In genomic region chr3:132034097-132034485, GRCh38 we compare ENCODE assay signal across 13 cellular contexts. TPM values are rescaled to one million over a fixed set of nuclear protein-coding genes. Genes with fewer than 3 reads are reported as not detected.
DNase-seq lines count a peak whose midpoint lies in the region; ATAC-seq, FAIRE-seq and TF ChIP-seq lines count a peak whose summit lies in the region.
"Had no signal": no experiment of that assay in that cellular context is flagged by ENCODE, and none has a peak within 500 bp of the region (broad histone marks: within the 10 kb centered on the region; RNA-seq: fewer than 3 reads in every experiment).

No MANE protein-coding gene starts in this region.

- peak overlapping the region; percentile 23; the same call in 1 of the 2 replicates for H3K4me2 ChIP-seq in GM12878 (ENCODE audit: control insufficient read depth, insufficient read depth)

- no peaks in the 10 kb centered on the region for H3K9me3 Mint-ChIP-seq in activated naive CD4-positive, alpha-beta T cell treated with anti-CD3 and anti-CD28 coated beads, Interleukin-2, amount 50 U/mL, for 24 hours
- no peaks in the 10 kb centered on the region for H3K9me3 Mint-ChIP-seq in type B pancreatic cell

- RAD21 ChIA-PET in GM12878 (lab: Charles Lee; ENCODE audit: unreplicated experiment): interaction anchor here (2.0 kb wide), 1 partner anchor 238 kb away, joined by 14 read pairs; no protein-coding TSS in a partner anchor

- H3K9ac ChIP-seq in GM12878 (ENCODE audit: control insufficient read depth, insufficient read depth, low read length): no peak overlapping the region

- 7% methylated on average over 13 of the region's 14 CpGs for WGBS in GM12878 (ENCODE audit: insufficient coverage, insufficient replicate concordance, low lambda C conversion rate, missing lambda C conversion rate)

- peaks cover 63% of the 10 kb centered on the region for H3K27me3 Mint-ChIP-seq in activated naive CD4-positive, alpha-beta T cell treated with anti-CD3 and anti-CD28 coated beads, Interleukin-2, amount 50 U/mL, for 24 hours
- H3K27me3 Mint-ChIP-seq in type B pancreatic cell: peaks cover 83% of the 10 kb centered on the region

- SMC1A ChIA-PET in GM12878 (lab: Charles Lee; ENCODE audit: uncharacterized antibody, unreplicated experiment): interaction anchor here (1.1 kb wide), 1 partner anchor 319 kb away, joined by 4 read pairs; no protein-coding TSS in a partner anchor

- H3K4me1 ChIP-seq in GM12878 (ENCODE audit: control insufficient read depth, insufficient read depth, low read length) (no peaks in the 10 kb centered on the region), lower lobe of right lung (peaks cover 12% of the 10 kb centered on the region)
- H3K4me1 ChIP-seq: colonic mucosa had no signal

- POLR2A ChIA-PET in GM12878 (lab: Charles Lee): no interaction called here

- peak overlapping the region; percentile 40 for H3K4me3 Mint-ChIP-seq in activated naive CD4-positive, alpha-beta T cell treated with anti-CD3 and anti-CD28 coated beads, Interleukin-2, amount 50 U/mL, for 24 hours
- H3K4me3 Mint-ChIP-seq in type B pancreatic cell: peak overlapping the region; percentile 86

- H3K27ac ChIP-seq in GM12878 (ENCODE audit: control insufficient read depth, insufficient read depth) (no peak overlapping the region), lower lobe of right lung (no peak overlapping the region)
- H3K27ac ChIP-seq: colonic mucosa had no signal

- H3K36me3 ChIP-seq in GM12878 (ENCODE audit: control insufficient read depth in 2 of 2, insufficient read depth in 2 of 2, low read length in 1 of 2) (no peaks in the 10 kb centered on the region), lower lobe of right lung (no peaks in the 10 kb centered on the region)
- H3K36me3 ChIP-seq: colonic mucosa had no signal

- H3K4me3 ChIP-seq in GM12878 (no peak overlapping the region), lower lobe of right lung (peak overlapping the region; percentile 12)
- H3K4me3 ChIP-seq: colonic mucosa had no signal

- TF ChIP-seq EP300 in GM12878 (IDR thresholded peaks at IDR 0.05; ENCODE audit: borderline replicate concordance in 1 of 2, control insufficient read depth in 1 of 2, low read depth in 2 of 2, low read length in 2 of 2): no peak

- no peaks in the 10 kb centered on the region for H3K79me2 ChIP-seq in GM12878 (ENCODE audit: control insufficient read depth, insufficient read depth, low read length)

- CTCF ChIA-PET in GM12878 (lab: Yijun Ruan, JAX): interaction anchor here (0.7 to 1.2 kb wide), 5 partner anchors 9 to 485 kb away, joined by 3 to 4 read pairs (median 3); no protein-coding TSS in a partner anchor

- no peak for TF ChIP-seq CTCF in GM12878 (IDR thresholded peaks at IDR 0.05 in 2 of 3, conservative IDR thresholded peaks at IDR 0.05 in 1 of 3; ENCODE audit: control insufficient read depth in 2 of 3, extremely low read depth in 1 of 3, insufficient read depth in 1 of 3, low read depth in 3 of 3, low read length in 3 of 3)
- TF ChIP-seq CTCF in lower lobe of right lung (IDR thresholded peaks at IDR 0.05): no peak
- TF ChIP-seq CTCF in type B pancreatic cell (conservative IDR thresholded peaks at IDR 0.05): no peak

- no peak overlapping the region for H2AFZ ChIP-seq in GM12878 (ENCODE audit: control insufficient read depth, low read depth, low read length)

- TF ChIP-seq POLR2A in GM12878 (IDR thresholded peaks at IDR 0.05; ENCODE audit: low read depth, low read length): no peak

- H3K27ac Mint-ChIP-seq in activated naive CD4-positive, alpha-beta T cell treated with anti-CD3 and anti-CD28 coated beads, Interleukin-2, amount 50 U/mL, for 24 hours: no peak overlapping the region
- no peak overlapping the region for H3K27ac Mint-ChIP-seq in type B pancreatic cell
- H3K27ac Mint-ChIP-seq: activated CD4-positive, alpha-beta T cell treated with anti-CD3 and anti-CD28 coated beads for 36 hours had no signal

- no TSS peak for BruUV-seq in GM12878 (replicated peaks; lab: Mats Ljungman, UMichigan)

- no peak for TF ChIP-seq RAD21 in GM12878 (IDR thresholded peaks at IDR 0.05; ENCODE audit: insufficient read depth, low read depth, low read length)

- in situ Hi-C loops in GM12878 (cut with MboI): loop anchor here (5.0 kb wide), 2 partner anchors 242 to 482 kb away; no protein-coding TSS in a partner anchor

- DNase-seq in activated naive CD4-positive, alpha-beta T cell (lab: John Stamatoyannopoulos, UW): no peak
- DNase-seq in GM12878 (ENCODE audit: low read depth, low spot score) (no peak), lower lobe of right lung (no peak), type B pancreatic cell (ENCODE audit: extremely low spot score, unreplicated experiment) (no peak), DMS79 treated with DMSO at 0.1 percent for 48 hours (lab: John Stamatoyannopoulos, UW) (no peak), pons (ENCODE audit: low spot score) (no peak)
- DNase-seq: stimulated activated CD4-positive, alpha-beta T cell treated with anti-CD3 and anti-CD28 coated beads, Interleukin-12 subunit alpha, Interleukin-12 subunit beta, amount 100 ng/mL, for 4 hours had no signal

- H3K9me3 ChIP-seq in GM12878 (replicated peaks; ENCODE audit: control insufficient read depth, insufficient read depth, low read length) (no peaks in the 10 kb centered on the region), lower lobe of right lung (no peaks in the 10 kb centered on the region)
- H3K9me3 ChIP-seq: colonic mucosa had no signal

- H4K20me1 ChIP-seq in GM12878 (ENCODE audit: control insufficient read depth, insufficient read depth): no peaks in the 10 kb centered on the region

- intact Hi-C loops in GM12878 (cut with micrococcal nuclease; ENCODE audit: unreplicated experiment): loop anchor here (5.0 to 10.0 kb wide), 3 partner anchors 311 to 982 kb away; no protein-coding TSS in a partner anchor
- intact Hi-C loops in lower lobe of right lung (cut with DNase I): no loop called here

- H3K27me3 ChIP-seq in GM12878 (replicated peaks in 1 of 2; ENCODE audit: control insufficient read depth in 2 of 2, insufficient read depth in 2 of 2, low read length in 1 of 2): peaks cover 3 to 11% of the 10 kb centered on the region in 2 experiments
- peaks cover 47% of the 10 kb centered on the region for H3K27me3 ChIP-seq in lower lobe of right lung (ENCODE audit: low read depth)

- no peak; the same call in 2 of the 3 replicates for ATAC-seq in GM12878
- no peak for ATAC-seq in lower lobe of right lung
- ATAC-seq in HG03520 (IDR thresholded peaks at IDR 0.05; ENCODE audit: unreplicated experiment): no peak

- no peaks in the 10 kb centered on the region for H3K36me3 Mint-ChIP-seq in activated naive CD4-positive, alpha-beta T cell treated with anti-CD3 and anti-CD28 coated beads, Interleukin-2, amount 50 U/mL, for 24 hours
- no peaks in the 10 kb centered on the region for H3K36me3 Mint-ChIP-seq in type B pancreatic cell

- FAIRE-seq in GM12878 (lab: Jason Lieb, UNC): no peak

- peaks cover 14% of the 10 kb centered on the region for H3K4me1 Mint-ChIP-seq in activated naive CD4-positive, alpha-beta T cell treated with anti-CD3 and anti-CD28 coated beads, Interleukin-2, amount 50 U/mL, for 24 hours
- H3K4me1 Mint-ChIP-seq in type B pancreatic cell (ENCODE audit: unreplicated experiment): peaks cover 9% of the 10 kb centered on the region

TF ChIP-seq in GM12878, 131 proteins besides CTCF, POLR2A, EP300 and RAD21:
- TF ChIP-seq NBN (IDR thresholded peaks at IDR 0.05) (no peak), POLR2AphosphoS5 (IDR thresholded peaks at IDR 0.05; ENCODE audit: low read length) (no peak), STAT1 (conservative IDR thresholded peaks at IDR 0.05) (no peak)

RNA-seq across cellular contexts. Expression of gene CPNE4, which starts 0.7 kb away (rescaled TPM):
- not detected in 2 replicates for total RNA-seq in GM12878 (2013; cell fraction: nucleolus; rRNA removed)
- total RNA-seq in GM12878 (2014; rRNA removed) (0.33 and 0.34 TPM in 2 replicates), GM12878 (2014; rRNA removed; fragmentation: Illumina TruSeq; extraction: Trizol) (0.28 and 0.49 TPM in 2 replicates), GM12878 (2021) (0.37 and 0.54 TPM in 2 replicates), lower lobe of right lung (0.83 TPM), type B pancreatic cell (ENCODE audit: low replicate concordance) (3.9 and 5.2 TPM in 2 replicates)
- not detected for polyA plus RNA-seq in GM12878 (2011; ENCODE audit: low read depth)
- polyA plus RNA-seq in GM12878 (2011; rRNA removed) (1.3 and 1.9 TPM in 2 replicates), GM12878 (2014; fragmentation: Illumina TruSeq; extraction: Trizol) (0.22 and 0.48 TPM in 2 replicates), GM12878 (2014; fragmentation: Nextera tagmentation; extraction: Ambion mirVana) (under 1 TPM; 0.19 to 0.75 TPM), GM12878 (2014; rRNA removed) (0.09 and 0.17 TPM in 2 replicates), GM12878 (2016; fragmentation: Nextera tagmentation; extraction: Ambion mirVana) (under 1 TPM in 1 of 2 experiments, not detected in 1; 0.28 TPM)
- polyA plus RNA-seq in GM12878 (2011; cell fraction: cytosol; rRNA removed): 1.6 TPM in 2 replicates
- 1.3 and 1.7 TPM in 2 replicates for polyA plus RNA-seq in GM12878 (2011; cell fraction: nucleus; rRNA removed)
- 0.10 and 0.16 TPM in 2 replicates for polyA plus RNA-seq in GM12878 (2012)
- polyA minus RNA-seq in GM12878 (2011; rRNA and poly(A)+ RNA removed): 4.5 and 5.0 TPM in 2 replicates
- polyA minus RNA-seq in GM12878 (2011; cell fraction: cytosol; rRNA and poly(A)+ RNA removed): 1.5 TPM in 1 of 2 replicates, not detected in the other
- 2.5 and 7.8 TPM in 2 replicates for polyA minus RNA-seq in GM12878 (2011; cell fraction: nucleus; rRNA and poly(A)+ RNA removed)
- total RNA-seq: activated CD4-positive, alpha-beta T cell treated with anti-CD3 and anti-CD28 coated beads for 36 hours; Daoy; glomerular endothelial cell had no signal
